ENCODE assay signal across 8 cellular contexts in genomic region chr4:57163530-57164459, GRCh38. TPM values are rescaled to one million over a fixed set of nuclear protein-coding genes. Genes with fewer than 3 reads are reported as not detected.
DNase-seq lines count a peak whose midpoint lies in the region; ATAC-seq lines count a peak whose summit lies in the region.

No MANE protein-coding gene starts in this region.

- DNase-seq in NCI-H146 treated with DMSO at 0.1 percent for 48 hours (lab: John Stamatoyannopoulos, UW; ENCODE audit: unreplicated experiment) (peak; percentile 75), T-helper 9 cell (peak; percentile 51), astrocyte of the hippocampus (ENCODE audit: low read depth, low spot score) (peak; percentile 94), hippocampal formation (lab: John Stamatoyannopoulos, UW) (peak; percentile 71 to 86), renal cortical epithelial cell (ENCODE audit: low read depth) (peak; percentile 52), cerebellar nuclear complex (lab: John Stamatoyannopoulos, UW) (no peak)

- ATAC-seq in GM18498 (IDR thresholded peaks at IDR 0.05; ENCODE audit: unreplicated experiment) (peak; percentile 98), HG02885 (IDR thresholded peaks at IDR 0.05; ENCODE audit: poor library complexity, unreplicated experiment) (peak; percentile 96)

RNA-seq across cellular contexts. Expression of gene IGFBP7, which starts 53.6 kb away (rescaled TPM):
- 1,261 and 4,753 TPM in 2 replicates for total RNA-seq in renal cortical epithelial cell

Comparison
In these comparisons a context has a peak if more than half of its experiments do, and no peak if none do; other contexts are left out.
1. DNase-seq: peak in NCI-H146 treated with DMSO at 0.1 percent for 48 hours (single experiment), T-helper 9 cell (single experiment), astrocyte of the hippocampus (single experiment), hippocampal formation (2 of 2) and renal cortical epithelial cell (single experiment); none in cerebellar nuclear complex (0 of 2).